ENCODE assay signal across 8 cellular contexts in genomic region chrX:100512471-100512870, GRCh38.
DNase-seq lines count a peak whose midpoint lies in the region; ATAC-seq, FAIRE-seq and TF ChIP-seq lines count a peak whose summit lies in the region.

No MANE protein-coding gene starts in this region.

- TF ChIP-seq CTCF in WERI-Rb-1 (IDR thresholded peaks at IDR 0.05; ENCODE audit: low read depth, low read length), result peak; percentile 38; the same call in 1 of the 2 replicates

- no peaks in the 10 kb centered on the region for H3K36me3 Mint-ChIP-seq in effector memory CD8-positive, alpha-beta T cell (ENCODE audit: insufficient read depth)
- no peaks in the 10 kb centered on the region for H3K36me3 Mint-ChIP-seq in immature natural killer cell

- FAIRE-seq in H54 (lab: Jason Lieb, UNC) (no peak), islet of Langerhans (lab: Jason Lieb, UNC) (peak; percentile 99)

- no peak overlapping the region for H3K4me3 Mint-ChIP-seq in effector memory CD8-positive, alpha-beta T cell
- H3K4me3 Mint-ChIP-seq in immature natural killer cell, result no peak overlapping the region

- no peaks in the 10 kb centered on the region for H3K9me3 ChIP-seq in WERI-Rb-1 (ENCODE audit: severe bottlenecking)

- H3K4me1 Mint-ChIP-seq in effector memory CD8-positive, alpha-beta T cell (ENCODE audit: low read depth in 2 of 2), result no peaks in the 10 kb centered on the region
- no peaks in the 10 kb centered on the region for H3K4me1 Mint-ChIP-seq in immature natural killer cell

- H3K27me3 ChIP-seq in WERI-Rb-1 (ENCODE audit: insufficient read depth, low read depth, severe bottlenecking), result peaks cover 21% of the 10 kb centered on the region

- H3K27ac ChIP-seq in WERI-Rb-1, result no peak overlapping the region

- H3K36me3 ChIP-seq in WERI-Rb-1, result no peaks in the 10 kb centered on the region

- TF ChIP-seq POLR2A in H54 (IDR thresholded peaks at IDR 0.05; ENCODE audit: low read depth, low read length), result no peak

- no peak for ATAC-seq in effector memory CD8-positive, alpha-beta T cell (replicated peaks)

- no peaks in the 10 kb centered on the region for H3K27me3 Mint-ChIP-seq in effector memory CD8-positive, alpha-beta T cell
- peaks cover 0 to 10% (median 1%) of the 10 kb centered on the region in 3 donors for H3K27me3 Mint-ChIP-seq in immature natural killer cell (ENCODE audit: low read depth in 3 of 3)

- DNase-seq in D341Med (ENCODE audit: low spot score), result peak; percentile 25
- peak; percentile 1 for DNase-seq in H54 (ENCODE audit: insufficient read length, low spot score)
- DNase-seq in WERI-Rb-1, result no peak
- no peak for DNase-seq in effector memory CD8-positive, alpha-beta T cell
- DNase-seq in immature natural killer cell, result no peak
- DNase-seq in activated effector memory CD4-positive, alpha-beta T cell treated with Interleukin-2 at 50 U/mL for 16 hours, result no peak
- no peak for DNase-seq in stimulated activated CD4-positive, alpha-beta T cell treated with anti-CD3 and anti-CD28 coated beads, Interleukin-1b, Interleukin-23, amount 100 ng/mL, for 48 hours

- H3K27ac Mint-ChIP-seq in effector memory CD8-positive, alpha-beta T cell, result no peak overlapping the region
- no peak overlapping the region for H3K27ac Mint-ChIP-seq in immature natural killer cell

- H3K4me3 ChIP-seq in WERI-Rb-1 (ENCODE audit: low read depth, low read length), result no peak overlapping the region

- H3K9me3 Mint-ChIP-seq in effector memory CD8-positive, alpha-beta T cell, result no peaks in the 10 kb centered on the region
- H3K9me3 Mint-ChIP-seq in immature natural killer cell, result no peaks in the 10 kb centered on the region

Comparison
In these comparisons a context has a peak if more than half of its experiments do, and no peak if none do; other contexts are left out.
1. DNase-seq: peak in D341Med (single experiment) and H54 (single experiment); none in WERI-Rb-1 (single experiment), effector memory CD8-positive, alpha-beta T cell (0 of 3), immature natural killer cell (0 of 3), activated effector memory CD4-positive, alpha-beta T cell treated with Interleukin-2 at 50 U/mL for 16 hours (single experiment) and stimulated activated CD4-positive, alpha-beta T cell treated with anti-CD3 and anti-CD28 coated beads, Interleukin-1b, Interleukin-23, amount 100 ng/mL, for 48 hours (single experiment).